1 cellular context compared by ENCODE assay signal in the genomic region with DNA sequence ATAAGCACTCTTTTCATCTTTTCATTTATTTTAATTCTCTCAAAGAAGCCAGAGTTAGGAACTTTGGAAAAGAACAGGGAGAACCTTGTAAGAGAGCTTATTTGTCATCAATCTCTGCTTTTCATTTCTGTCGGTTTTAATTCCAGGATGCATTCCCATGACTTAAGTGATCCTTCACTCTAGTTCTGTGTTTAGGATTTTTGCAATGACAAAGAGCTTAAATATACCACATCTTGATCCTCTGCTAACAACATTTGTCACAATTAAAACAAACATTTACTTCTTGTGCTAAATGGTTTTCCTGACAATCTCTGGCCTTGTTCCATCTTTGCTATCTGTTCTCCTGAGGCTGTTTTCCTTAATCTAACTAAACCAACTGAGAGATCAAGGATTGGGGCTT.
TF ChIP-seq lines count a peak whose summit lies in the region.

No MANE protein-coding gene starts in this region.

TF ChIP-seq in IMR-90, 13 proteins besides CTCF, POLR2A, EP300 and RAD21 (continued from another document):
- no peak for TF ChIP-seq MXI1 (IDR thresholded peaks at IDR 0.05; ENCODE audit: borderline replicate concordance, low read depth, low read length)
- TF ChIP-seq RFX5 (IDR thresholded peaks at IDR 0.05; ENCODE audit: low read depth, low read length): no peak
- no peak for TF ChIP-seq NFE2L2 (IDR thresholded peaks at IDR 0.05; ENCODE audit: low read depth, low read length)
